Comparison of ENCODE assay signal across 18 cellular contexts in the genomic region with DNA sequence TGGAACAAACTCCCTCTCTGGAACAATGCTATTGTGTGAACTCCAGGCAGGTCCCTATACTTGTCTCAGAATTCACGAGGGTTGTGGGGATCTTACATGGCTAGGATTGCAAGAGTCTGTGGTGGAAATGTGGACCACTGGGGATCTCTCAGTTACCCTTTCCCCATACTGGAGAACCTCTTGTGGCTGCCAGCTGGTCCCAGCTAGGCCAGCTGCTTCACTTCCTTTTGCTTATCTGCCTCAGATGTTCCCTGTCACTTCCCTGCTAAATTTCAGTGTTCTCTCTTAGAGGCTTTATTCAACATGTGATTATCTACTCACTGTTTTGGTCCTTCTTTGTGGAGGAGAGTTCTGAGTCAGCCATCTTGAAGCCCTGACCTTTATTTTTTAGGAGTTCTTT.
DNase-seq lines count a peak whose midpoint lies in the region; FAIRE-seq and TF ChIP-seq lines count a peak whose summit lies in the region.
"Had no signal": no experiment of that assay in that cellular context is flagged by ENCODE, and none has a peak within 500 bp of the region (broad histone marks: within the 10 kb centered on the region; RNA-seq: fewer than 3 reads in every experiment).

No MANE protein-coding gene starts in this region.

- no peaks in the 10 kb centered on the region for H3K27me3 ChIP-seq in bronchial epithelial cell (ENCODE audit: control insufficient read depth, insufficient read depth, low read length)
- H3K27me3 ChIP-seq: sigmoid colon had no signal

- TF ChIP-seq POLR2A in NB4 (IDR thresholded peaks at IDR 0.05; ENCODE audit: extremely low read depth, insufficient read length), result no peak

- H3K9me3 Mint-ChIP-seq in progenitor cell of endocrine pancreas (ENCODE audit: low read depth) (peaks cover 22% of the 10 kb centered on the region), Calu3 (ENCODE audit: low read depth, unreplicated experiment) (no peaks in the 10 kb centered on the region)

- intact Hi-C loops in Calu3 (cut with micrococcal nuclease; ENCODE audit: unreplicated experiment), result no loop called here

- peak overlapping the region; percentile 54 for H3K27ac Mint-ChIP-seq in progenitor cell of endocrine pancreas
- no peak overlapping the region for H3K27ac Mint-ChIP-seq in Calu3 (ENCODE audit: unreplicated experiment)
- H3K27ac Mint-ChIP-seq: activated naive CD8-positive, alpha-beta T cell treated with anti-CD3 and anti-CD28 coated beads, Interleukin-2, amount 10 ng/mL, durations not matched to agents 7 days and 5 days; mesothelial cell of epicardium had no signal

- no peak overlapping the region for H3K4me3 ChIP-seq in NB4 (ENCODE audit: low read depth, low read length)
- H3K4me3 ChIP-seq in bronchial epithelial cell (ENCODE audit: low read depth, low read length), result no peak overlapping the region
- H3K4me3 ChIP-seq: sigmoid colon, thoracic aorta had no signal

- peak; percentile 89 for FAIRE-seq in bronchial epithelial cell (lab: Jason Lieb, UNC)

- DNase-seq in GDM1 (lab: John Stamatoyannopoulos, UW) (peak; percentile 32), NB4 (ENCODE audit: low read depth) (peak; percentile 12), bronchial epithelial cell (ENCODE audit: low read depth) (no peak), progenitor cell of endocrine pancreas (ENCODE audit: low spot score, unreplicated experiment) (no peak), NOMO-1 (lab: John Stamatoyannopoulos, UW; ENCODE audit: unreplicated experiment in 2 of 2) (no peak), Calu3 (no peak)
- no peak for DNase-seq in activated naive CD4-positive, alpha-beta T cell treated with Interleukin-2 at 50 U/mL for 16 hours
- DNase-seq: activated CD4-positive, alpha-beta T cell treated with anti-CD3 and anti-CD28 coated beads, Interleukin-2, amount 10 ng/mL, durations not matched to agents 24 days and 14 days; activated naive CD8-positive, alpha-beta T cell treated with anti-CD3 and anti-CD28 coated beads, Interleukin-2, amount 10 ng/mL, durations not matched to agents 7 days and 5 days; AML-193; DMS79; NCI-H1417; occipital lobe; sigmoid colon; stimulated activated CD4-positive, alpha-beta T cell treated with anti-CD3 and anti-CD28 coated beads, Interleukin-2, amount 100 ng/mL, for 48 hours; T-helper 9 cell had no signal

- H3K4me3 Mint-ChIP-seq in progenitor cell of endocrine pancreas (ENCODE audit: low read depth), result no peak overlapping the region
- H3K4me3 Mint-ChIP-seq in Calu3 (ENCODE audit: low read depth, unreplicated experiment), result no peak overlapping the region
- H3K4me3 Mint-ChIP-seq: activated CD4-positive, alpha-beta T cell treated with anti-CD3 and anti-CD28 coated beads, Interleukin-2, amount 10 ng/mL, durations not matched to agents 24 days and 14 days; activated naive CD8-positive, alpha-beta T cell treated with anti-CD3 and anti-CD28 coated beads, Interleukin-2, amount 10 ng/mL, durations not matched to agents 7 days and 5 days; mesothelial cell of epicardium had no signal

- H3K27me3 Mint-ChIP-seq in progenitor cell of endocrine pancreas, result no peaks in the 10 kb centered on the region
- no peaks in the 10 kb centered on the region for H3K27me3 Mint-ChIP-seq in Calu3 (ENCODE audit: unreplicated experiment)
- H3K27me3 Mint-ChIP-seq: activated CD4-positive, alpha-beta T cell treated with anti-CD3 and anti-CD28 coated beads, Interleukin-2, amount 10 ng/mL, durations not matched to agents 24 days and 14 days; activated naive CD8-positive, alpha-beta T cell treated with anti-CD3 and anti-CD28 coated beads, Interleukin-2, amount 10 ng/mL, durations not matched to agents 7 days and 5 days had no signal

- H3K4me1 Mint-ChIP-seq in progenitor cell of endocrine pancreas (ENCODE audit: low read depth) (no peaks in the 10 kb centered on the region), Calu3 (ENCODE audit: low read depth, unreplicated experiment) (no peaks in the 10 kb centered on the region)
- H3K4me1 Mint-ChIP-seq: activated naive CD8-positive, alpha-beta T cell treated with anti-CD3 and anti-CD28 coated beads, Interleukin-2, amount 10 ng/mL, durations not matched to agents 7 days and 5 days had no signal

- CTCF ChIA-PET in Calu3 (lab: Charles Lee), result no interaction called here

- no TSS peak for BruUV-seq in Calu3 (replicated peaks; lab: Mats Ljungman, UMichigan)

- TF ChIP-seq CTCF in NB4 (IDR thresholded peaks at IDR 0.05; ENCODE audit: low read depth, low read length) (no peak), bronchial epithelial cell (IDR thresholded peaks at IDR 0.05; ENCODE audit: insufficient read depth, low read length, severe bottlenecking) (no peak), progenitor cell of endocrine pancreas (IDR thresholded peaks at IDR 0.05; ENCODE audit: unreplicated experiment) (no peak), Calu3 (IDR thresholded peaks at IDR 0.05; ENCODE audit: unreplicated experiment) (no peak)

- no peaks in the 10 kb centered on the region for H3K36me3 ChIP-seq in bronchial epithelial cell (ENCODE audit: control insufficient read depth, insufficient read depth, low read length)
- H3K36me3 ChIP-seq: thoracic aorta had no signal

- H3K36me3 Mint-ChIP-seq in progenitor cell of endocrine pancreas (ENCODE audit: insufficient read depth) (peaks cover 43% of the 10 kb centered on the region), Calu3 (ENCODE audit: insufficient read depth, unreplicated experiment) (no peaks in the 10 kb centered on the region)

Comparison
In these comparisons a context has a peak if more than half of its experiments do, and no peak if none do; other contexts are left out.
1. DNase-seq: peak in GDM1 (single experiment) and NB4 (single experiment); none in bronchial epithelial cell (single experiment), progenitor cell of endocrine pancreas (single experiment), activated naive CD4-positive, alpha-beta T cell treated with Interleukin-2 at 50 U/mL for 16 hours (single experiment), NOMO-1 (0 of 2) and Calu3 (single experiment).